ENCODE assay signal across 8 cellular contexts in the genomic region with DNA sequence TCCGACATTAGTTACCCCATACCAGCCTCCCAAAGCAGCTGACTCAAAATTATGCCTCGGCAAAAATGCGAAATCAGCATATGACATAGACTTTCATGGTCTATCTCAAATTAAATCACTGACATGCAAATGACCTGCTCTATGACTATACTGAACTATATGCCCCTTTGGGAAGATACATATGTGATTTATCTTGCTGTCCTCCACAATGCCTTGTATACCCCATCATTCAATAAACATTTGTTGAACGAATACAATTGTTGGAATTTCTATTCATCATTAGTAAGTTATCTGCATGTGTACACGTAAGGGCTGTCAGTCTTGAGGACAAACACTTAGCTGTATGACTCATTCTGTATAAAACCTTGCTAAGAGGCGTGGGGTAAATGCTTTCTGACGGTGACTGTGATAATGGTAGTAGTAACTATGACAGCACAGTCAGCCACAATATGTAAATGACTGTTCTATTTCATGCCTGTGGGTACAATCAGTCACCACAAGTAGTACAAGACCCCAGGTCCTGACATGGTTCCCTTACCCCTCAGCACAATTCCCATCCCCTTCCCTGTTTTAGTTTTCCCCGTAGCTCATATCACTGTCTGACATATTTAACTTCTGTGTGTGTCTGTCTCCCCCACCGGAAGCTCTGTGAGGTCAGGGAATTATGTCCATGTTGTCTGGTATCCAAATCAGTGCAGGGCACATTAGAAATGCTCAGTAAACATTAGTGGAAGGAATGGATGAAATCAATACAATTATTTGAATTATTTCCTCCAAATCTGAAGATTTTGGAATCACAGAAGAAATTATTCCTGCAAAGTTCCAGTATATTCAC. TPM values are rescaled to one million over a fixed set of nuclear protein-coding genes. Genes with fewer than 3 reads are reported as not detected.
DNase-seq lines count a peak whose midpoint lies in the region; ATAC-seq and TF ChIP-seq lines count a peak whose summit lies in the region.

No MANE protein-coding gene starts in this region.

- H3K36me3 ChIP-seq in MG63, result no peaks in the 10 kb centered on the region
- no peaks in the 10 kb centered on the region for H3K36me3 ChIP-seq in parathyroid adenoma (ENCODE audit: control insufficient read depth, insufficient read depth, low read length)

- H3K9me3 Mint-ChIP-seq in activated T-helper 1 cell treated with anti-CD3 and anti-CD28 coated beads, Interleukin-12 subunit alpha, Interleukin-12 subunit beta, Interleukin-2, Interleukin-4 antibody, amounts not matched to agents 30 ng/mL and 10 ng/mL and 1 ng/mL, durations not matched to agents 14 hours and 24 hours and 36 hours, result no peaks in the 10 kb centered on the region

- DNase-seq in MG63 (peak; percentile 1), superior temporal gyrus (ENCODE audit: extremely low spot score) (no peak)
- DNase-seq in activated T-helper 1 cell treated with anti-CD3 and anti-CD28 coated beads, Interleukin-12 subunit alpha, Interleukin-12 subunit beta, Interleukin-2, Interleukin-4 antibody, amounts not matched to agents 30 ng/mL and 10 ng/mL and 1 ng/mL, durations not matched to agents 14 hours and 24 hours and 36 hours (ENCODE audit: low spot score), result no peak
- DNase-seq in activated naive CD4-positive, alpha-beta T cell treated with anti-CD3 and anti-CD28 coated beads, Interleukin-2, amount 50 U/mL, for 16 hours, result no peak

- H3K79me2 ChIP-seq in parathyroid adenoma, result no peaks in the 10 kb centered on the region

- H3K9me3 ChIP-seq in MG63 (no peaks in the 10 kb centered on the region), parathyroid adenoma (ENCODE audit: control insufficient read depth, low read length) (no peaks in the 10 kb centered on the region)

- H2AFZ ChIP-seq in parathyroid adenoma, result no peak overlapping the region

- no peak overlapping the region for H3K9ac ChIP-seq in parathyroid adenoma

- no peaks in the 10 kb centered on the region for H3K36me3 Mint-ChIP-seq in activated T-helper 1 cell treated with anti-CD3 and anti-CD28 coated beads, Interleukin-12 subunit alpha, Interleukin-12 subunit beta, Interleukin-2, Interleukin-4 antibody, amounts not matched to agents 30 ng/mL and 10 ng/mL and 1 ng/mL, durations not matched to agents 14 hours and 24 hours and 36 hours (ENCODE audit: low read depth)

- H3K27me3 ChIP-seq in MG63 (no peaks in the 10 kb centered on the region), parathyroid adenoma (ENCODE audit: control insufficient read depth, insufficient read depth, low read length) (no peaks in the 10 kb centered on the region)

- intact Hi-C loops in activated T-helper 1 cell treated with anti-CD3 and anti-CD28 coated beads, Interleukin-12 subunit alpha, Interleukin-12 subunit beta, Interleukin-2, Interleukin-4 antibody, amounts not matched to agents 30 ng/mL and 10 ng/mL and 1 ng/mL, durations not matched to agents 14 hours and 24 hours and 36 hours (cut with micrococcal nuclease), result no loop called here

- peaks cover 8% of the 10 kb centered on the region for H3K4me1 ChIP-seq in parathyroid adenoma

- H3K4me2 ChIP-seq in parathyroid adenoma (ENCODE audit: low read length), result peak overlapping the region; percentile 31

- H3K27ac Mint-ChIP-seq in activated T-helper 1 cell treated with anti-CD3 and anti-CD28 coated beads, Interleukin-12 subunit alpha, Interleukin-12 subunit beta, Interleukin-2, Interleukin-4 antibody, amounts not matched to agents 30 ng/mL and 10 ng/mL and 1 ng/mL, durations not matched to agents 14 hours and 24 hours and 36 hours, result no peak overlapping the region

- ATAC-seq in GM18517 (IDR thresholded peaks at IDR 0.05; ENCODE audit: unreplicated experiment) (peak; percentile 61), esophagus mucosa (peak; percentile 60), GM19397 (IDR thresholded peaks at IDR 0.05; ENCODE audit: unreplicated experiment) (no peak)

- no peaks in the 10 kb centered on the region for H3K27me3 Mint-ChIP-seq in activated T-helper 1 cell treated with anti-CD3 and anti-CD28 coated beads, Interleukin-12 subunit alpha, Interleukin-12 subunit beta, Interleukin-2, Interleukin-4 antibody, amounts not matched to agents 30 ng/mL and 10 ng/mL and 1 ng/mL, durations not matched to agents 14 hours and 24 hours and 36 hours (ENCODE audit: insufficient read depth)

- peak overlapping the region; percentile 20 for H3K27ac ChIP-seq in parathyroid adenoma

- H3K4me3 Mint-ChIP-seq in activated T-helper 1 cell treated with anti-CD3 and anti-CD28 coated beads, Interleukin-12 subunit alpha, Interleukin-12 subunit beta, Interleukin-2, Interleukin-4 antibody, amounts not matched to agents 30 ng/mL and 10 ng/mL and 1 ng/mL, durations not matched to agents 14 hours and 24 hours and 36 hours, result no peak overlapping the region

- no peak overlapping the region for H3K4me3 ChIP-seq in MG63
- H3K4me3 ChIP-seq in parathyroid adenoma (ENCODE audit: low read depth, low read length), result no peak overlapping the region

- no peaks in the 10 kb centered on the region for H3K4me1 Mint-ChIP-seq in activated T-helper 1 cell treated with anti-CD3 and anti-CD28 coated beads, Interleukin-12 subunit alpha, Interleukin-12 subunit beta, Interleukin-2, Interleukin-4 antibody, amounts not matched to agents 30 ng/mL and 10 ng/mL and 1 ng/mL, durations not matched to agents 14 hours and 24 hours and 36 hours (ENCODE audit: low read depth)

- no peak for TF ChIP-seq CTCF in parathyroid adenoma (IDR thresholded peaks at IDR 0.05)

RNA-seq across cellular contexts. Expression of gene STXBP6, which starts 42.8 kb away (rescaled TPM):
- total RNA-seq in MG63 (2014; rRNA removed; shearing (Covaris generic); ENCODE audit: low replicate concordance), result 1.4 TPM in 1 of 2 replicates, not detected in the other
- 0.56 TPM for total RNA-seq in esophagus mucosa
- not detected in 2 replicates for total RNA-seq in activated T-helper 1 cell treated with anti-CD3 and anti-CD28 coated beads, Interleukin-12 subunit alpha, Interleukin-12 subunit beta, Interleukin-2, Interleukin-4 antibody, amounts not matched to agents 30 ng/mL and 10 ng/mL and 1 ng/mL, durations not matched to agents 14 hours and 24 hours and 36 hours
